In genomic region chr3:128707935-128708494, GRCh38 we compare ENCODE assay signal across 20 cellular contexts.
"Had no signal": no experiment of that assay in that cellular context is flagged by ENCODE, and none has a peak within 500 bp of the region (broad histone marks: within the 10 kb centered on the region; RNA-seq: fewer than 3 reads in every experiment).

No MANE protein-coding gene starts in this region.

- H3K36me3 Mint-ChIP-seq: brain; memory B cell; naive B cell; stimulated activated memory B cell treated with anti-CD40 and anti-IgM and Interleukin-4, amounts not matched to agents 10 μg/mL and 1 μg/mL and 100 μg/mL, for 72 hours; WTC11 had no signal

- ATAC-seq: activated CD4-positive, alpha-beta T cell treated with anti-CD3 and anti-CD28 coated beads for 36 hours; heart left ventricle; mucosa of descending colon; right cardiac atrium; stimulated activated memory B cell treated with anti-CD40 and anti-IgM and Interleukin-4, amounts not matched to agents 10 μg/mL and 1 μg/mL and 100 μg/mL, for 72 hours; WTC11 had no signal

- H3K4me3 ChIP-seq: heart left ventricle, left ventricle myocardium inferior, mucosa of descending colon, prostate gland, testis, upper lobe of right lung had no signal

- H3K27me3 ChIP-seq: heart left ventricle, testis, upper lobe of right lung had no signal

- H3K9me3 ChIP-seq: heart left ventricle, left ventricle myocardium inferior, mucosa of descending colon, prostate gland, testis, upper lobe of right lung had no signal

- H3K27ac Mint-ChIP-seq: activated CD4-positive, alpha-beta T cell treated with anti-CD3 and anti-CD28 coated beads for 36 hours; activated naive CD8-positive, alpha-beta T cell treated with anti-CD3 and anti-CD28 coated beads, Interleukin-2, amount 10 ng/mL, durations not matched to agents 7 days and 5 days; brain; memory B cell; stimulated activated memory B cell treated with anti-CD40 and anti-IgM and Interleukin-4, amounts not matched to agents 10 μg/mL and 1 μg/mL and 100 μg/mL, for 72 hours; WTC11 had no signal

- H3K36me3 ChIP-seq: heart left ventricle, left ventricle myocardium inferior, prostate gland, upper lobe of right lung had no signal

- H3K4me1 ChIP-seq: left ventricle myocardium inferior, prostate gland, testis, upper lobe of right lung had no signal

- DNase-seq: activated CD4-positive, alpha-beta T cell treated with anti-CD3 and anti-CD28 coated beads for 36 hours; activated CD4-positive, alpha-beta T cell treated with anti-CD3 and anti-CD28 coated beads, Interleukin-2, amount 50 U/mL, for 48 hours; activated naive CD8-positive, alpha-beta T cell treated with anti-CD3 and anti-CD28 coated beads, Interleukin-2, amount 10 ng/mL, durations not matched to agents 7 days and 5 days; caudate nucleus; erythroblast; heart left ventricle; kidney; left ventricle myocardium inferior; mucosa of descending colon; naive B cell; right cardiac atrium; stimulated activated CD4-positive, alpha-beta T cell treated with anti-CD3 and anti-CD28 coated beads, Interleukin-4, amount 100 ng/mL, for 4 hours; testis; upper lobe of right lung had no signal

- H3K4me1 Mint-ChIP-seq: activated CD4-positive, alpha-beta T cell treated with anti-CD3 and anti-CD28 coated beads for 36 hours; brain; memory B cell; naive B cell; neural crest cell; stimulated activated memory B cell treated with anti-CD40 and anti-IgM and Interleukin-4, amounts not matched to agents 10 μg/mL and 1 μg/mL and 100 μg/mL, for 72 hours had no signal

- H3K4me3 Mint-ChIP-seq: activated CD4-positive, alpha-beta T cell treated with anti-CD3 and anti-CD28 coated beads for 36 hours; activated naive CD8-positive, alpha-beta T cell treated with anti-CD3 and anti-CD28 coated beads, Interleukin-2, amount 10 ng/mL, durations not matched to agents 7 days and 5 days; brain; memory B cell; naive B cell; neural crest cell; stimulated activated memory B cell treated with anti-CD40 and anti-IgM and Interleukin-4, amounts not matched to agents 10 μg/mL and 1 μg/mL and 100 μg/mL, for 72 hours; WTC11 had no signal

- H3K9me3 Mint-ChIP-seq: brain; memory B cell; naive B cell; neural crest cell; stimulated activated memory B cell treated with anti-CD40 and anti-IgM and Interleukin-4, amounts not matched to agents 10 μg/mL and 1 μg/mL and 100 μg/mL, for 72 hours had no signal

- H3K27ac ChIP-seq: heart left ventricle, left ventricle myocardium inferior, prostate gland, testis, upper lobe of right lung had no signal

- H3K27me3 Mint-ChIP-seq: activated CD4-positive, alpha-beta T cell treated with anti-CD3 and anti-CD28 coated beads for 36 hours; activated naive CD8-positive, alpha-beta T cell treated with anti-CD3 and anti-CD28 coated beads, Interleukin-2, amount 10 ng/mL, durations not matched to agents 7 days and 5 days; memory B cell; naive B cell; stimulated activated memory B cell treated with anti-CD40 and anti-IgM and Interleukin-4, amounts not matched to agents 10 μg/mL and 1 μg/mL and 100 μg/mL, for 72 hours had no signal
